In genomic region chr1:221723018-221723917, GRCh38 we compare ENCODE assay signal across 1 cellular context.
TF ChIP-seq lines count a peak whose summit lies in the region.

No MANE protein-coding gene starts in this region.

TF ChIP-seq in K562, 482 proteins besides CTCF, POLR2A, EP300 and RAD21 (continued from another document and continues in another):
- TF ChIP-seq, protein P1, sequence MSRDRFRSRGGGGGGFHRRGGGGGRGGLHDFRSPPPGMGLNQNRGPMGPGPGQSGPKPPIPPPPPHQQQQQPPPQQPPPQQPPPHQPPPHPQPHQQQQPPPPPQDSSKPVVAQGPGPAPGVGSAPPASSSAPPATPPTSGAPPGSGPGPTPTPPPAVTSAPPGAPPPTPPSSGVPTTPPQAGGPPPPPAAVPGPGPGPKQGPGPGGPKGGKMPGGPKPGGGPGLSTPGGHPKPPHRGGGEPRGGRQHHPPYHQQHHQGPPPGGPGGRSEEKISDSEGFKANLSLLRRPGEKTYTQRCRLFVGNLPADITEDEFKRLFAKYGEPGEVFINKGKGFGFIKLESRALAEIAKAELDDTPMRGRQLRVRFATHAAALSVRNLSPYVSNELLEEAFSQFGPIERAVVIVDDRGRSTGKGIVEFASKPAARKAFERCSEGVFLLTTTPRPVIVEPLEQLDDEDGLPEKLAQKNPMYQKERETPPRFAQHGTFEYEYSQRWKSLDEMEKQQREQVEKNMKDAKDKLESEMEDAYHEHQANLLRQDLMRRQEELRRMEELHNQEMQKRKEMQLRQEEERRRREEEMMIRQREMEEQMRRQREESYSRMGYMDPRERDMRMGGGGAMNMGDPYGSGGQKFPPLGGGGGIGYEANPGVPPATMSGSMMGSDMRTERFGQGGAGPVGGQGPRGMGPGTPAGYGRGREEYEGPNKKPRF (IDR thresholded peaks at IDR 0.05; ENCODE audit: low read depth, low read length) = no peak
- no peak for TF ChIP-seq ZBTB43 (CRISPR knock-in tag; IDR thresholded peaks at IDR 0.05)
- TF ChIP-seq SIN3B (IDR thresholded peaks at IDR 0.05; ENCODE audit: low read depth) = no peak
- peak; percentile 86 for TF ChIP-seq MEF2A (IDR thresholded peaks at IDR 0.05; ENCODE audit: control insufficient read depth, low read depth, low read length)
- no peak for TF ChIP-seq ESRRB (CRISPR knock-in tag; IDR thresholded peaks at IDR 0.05; ENCODE audit: borderline replicate concordance)
- TF ChIP-seq NCOR1 (IDR thresholded peaks at IDR 0.05) = no peak; the same call in 1 of the 2 replicates
- peak; percentile 64 for TF ChIP-seq CEBPB (tag; IDR thresholded peaks at IDR 0.05)
- no peak for TF ChIP-seq CGGBP1 (CRISPR knock-in tag; IDR thresholded peaks at IDR 0.05)
- TF ChIP-seq ZNF583 (CRISPR knock-in tag; IDR thresholded peaks at IDR 0.05) = no peak
- TF ChIP-seq ETV6 (IDR thresholded peaks at IDR 0.05; ENCODE audit: borderline replicate concordance in 1 of 2, low read depth in 2 of 2, low read length in 1 of 2) = no peak
- TF ChIP-seq ETV6 (CRISPR knock-in tag; IDR thresholded peaks at IDR 0.05; ENCODE audit: borderline replicate concordance) = no peak
- peak; percentile 44; the same call in 1 of the 2 replicates for TF ChIP-seq ILK (tag; IDR thresholded peaks at IDR 0.05; ENCODE audit: borderline replicate concordance, low read depth)
- no peak for TF ChIP-seq NCOA6 (IDR thresholded peaks at IDR 0.05)
- TF ChIP-seq JUN (IDR thresholded peaks at IDR 0.05; ENCODE audit: borderline replicate concordance, low read depth, low read length) = peak; percentile 76; the same call in 1 of the 2 replicates
- peak; percentile 78; the same call in 1 of the 2 replicates for TF ChIP-seq JUN (CRISPR knock-in tag; IDR thresholded peaks at IDR 0.05; ENCODE audit: borderline replicate concordance)
- no peak for TF ChIP-seq NRF1 (conservative IDR thresholded peaks at IDR 0.05 in 1 of 2, IDR thresholded peaks at IDR 0.05 in 1 of 2)
- no peak for TF ChIP-seq HDAC6 (IDR thresholded peaks at IDR 0.05; ENCODE audit: low read depth, low read length)
- TF ChIP-seq SIX5 (IDR thresholded peaks at IDR 0.05; ENCODE audit: borderline replicate concordance in 1 of 2, insufficient read depth in 1 of 2, low read depth in 1 of 2, low read length in 2 of 2) = no peak
- no peak for TF ChIP-seq TSC22D4 (tag; IDR thresholded peaks at IDR 0.05)
- no peak for TF ChIP-seq ZBTB7A (IDR thresholded peaks at IDR 0.05; ENCODE audit: borderline replicate concordance, control insufficient read depth, low read depth, low read length)
- no peak for TF ChIP-seq NBN (IDR thresholded peaks at IDR 0.05; ENCODE audit: low read depth)
- TF ChIP-seq, protein P2, sequence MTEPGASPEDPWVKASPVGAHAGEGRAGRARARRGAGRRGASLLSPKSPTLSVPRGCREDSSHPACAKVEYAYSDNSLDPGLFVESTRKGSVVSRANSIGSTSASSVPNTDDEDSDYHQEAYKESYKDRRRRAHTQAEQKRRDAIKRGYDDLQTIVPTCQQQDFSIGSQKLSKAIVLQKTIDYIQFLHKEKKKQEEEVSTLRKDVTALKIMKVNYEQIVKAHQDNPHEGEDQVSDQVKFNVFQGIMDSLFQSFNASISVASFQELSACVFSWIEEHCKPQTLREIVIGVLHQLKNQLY (CRISPR knock-in tag; conservative IDR thresholded peaks at IDR 0.05) = no peak
- TF ChIP-seq IFI16 (CRISPR knock-in tag; IDR thresholded peaks at IDR 0.05) = no peak
- no peak for TF ChIP-seq ZNF280A (IDR thresholded peaks at IDR 0.05; ENCODE audit: low read depth, partially characterized antibody)
- no peak for TF ChIP-seq SP2 (IDR thresholded peaks at IDR 0.05; ENCODE audit: extremely low read depth, low read depth, low read length, poor library complexity, severe bottlenecking)
- TF ChIP-seq LARP7 (IDR thresholded peaks at IDR 0.05) = no peak
- TF ChIP-seq ZNF217 (CRISPR knock-in tag; IDR thresholded peaks at IDR 0.05) = no peak
- TF ChIP-seq SMAD2 (IDR thresholded peaks at IDR 0.05; ENCODE audit: low read depth, low read length) = no peak
- no peak for TF ChIP-seq GABPB1 (CRISPR knock-in tag; IDR thresholded peaks at IDR 0.05)
- TF ChIP-seq SLC30A9 (CRISPR knock-in tag; IDR thresholded peaks at IDR 0.05) = no peak
- no peak for TF ChIP-seq TRIM28 (IDR thresholded peaks at IDR 0.05)
- no peak for TF ChIP-seq RBM39 (optimal IDR thresholded peaks at IDR 0.05; ENCODE audit: low read depth, low read length)
- TF ChIP-seq TBL1XR1 (IDR thresholded peaks at IDR 0.05; ENCODE audit: low read length in 2 of 2) = peak in 1 of 2 experiments; percentile 19; a peak in 1 of 4 replicates
- TF ChIP-seq, protein P3, sequence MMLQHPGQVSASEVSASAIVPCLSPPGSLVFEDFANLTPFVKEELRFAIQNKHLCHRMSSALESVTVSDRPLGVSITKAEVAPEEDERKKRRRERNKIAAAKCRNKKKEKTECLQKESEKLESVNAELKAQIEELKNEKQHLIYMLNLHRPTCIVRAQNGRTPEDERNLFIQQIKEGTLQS (IDR thresholded peaks at IDR 0.05) = peak; percentile 82
- TF ChIP-seq, protein P3 (CRISPR knock-in tag; conservative IDR thresholded peaks at IDR 0.05) = 0 out of 2 replicates have a peak, but pooled peaks have one; percentile 24
- TF ChIP-seq NFE2L1 (tag; IDR thresholded peaks at IDR 0.05; ENCODE audit: borderline replicate concordance, low read depth) = no peak
- TF ChIP-seq EP400 (IDR thresholded peaks at IDR 0.05) = no peak; the same call in 1 of the 2 replicates
- TF ChIP-seq THAP12 (CRISPR knock-in tag; IDR thresholded peaks at IDR 0.05) = no peak
- peak; percentile 75 for TF ChIP-seq SMAD4 (CRISPR knock-in tag; conservative IDR thresholded peaks at IDR 0.05)
- TF ChIP-seq, protein P4, sequence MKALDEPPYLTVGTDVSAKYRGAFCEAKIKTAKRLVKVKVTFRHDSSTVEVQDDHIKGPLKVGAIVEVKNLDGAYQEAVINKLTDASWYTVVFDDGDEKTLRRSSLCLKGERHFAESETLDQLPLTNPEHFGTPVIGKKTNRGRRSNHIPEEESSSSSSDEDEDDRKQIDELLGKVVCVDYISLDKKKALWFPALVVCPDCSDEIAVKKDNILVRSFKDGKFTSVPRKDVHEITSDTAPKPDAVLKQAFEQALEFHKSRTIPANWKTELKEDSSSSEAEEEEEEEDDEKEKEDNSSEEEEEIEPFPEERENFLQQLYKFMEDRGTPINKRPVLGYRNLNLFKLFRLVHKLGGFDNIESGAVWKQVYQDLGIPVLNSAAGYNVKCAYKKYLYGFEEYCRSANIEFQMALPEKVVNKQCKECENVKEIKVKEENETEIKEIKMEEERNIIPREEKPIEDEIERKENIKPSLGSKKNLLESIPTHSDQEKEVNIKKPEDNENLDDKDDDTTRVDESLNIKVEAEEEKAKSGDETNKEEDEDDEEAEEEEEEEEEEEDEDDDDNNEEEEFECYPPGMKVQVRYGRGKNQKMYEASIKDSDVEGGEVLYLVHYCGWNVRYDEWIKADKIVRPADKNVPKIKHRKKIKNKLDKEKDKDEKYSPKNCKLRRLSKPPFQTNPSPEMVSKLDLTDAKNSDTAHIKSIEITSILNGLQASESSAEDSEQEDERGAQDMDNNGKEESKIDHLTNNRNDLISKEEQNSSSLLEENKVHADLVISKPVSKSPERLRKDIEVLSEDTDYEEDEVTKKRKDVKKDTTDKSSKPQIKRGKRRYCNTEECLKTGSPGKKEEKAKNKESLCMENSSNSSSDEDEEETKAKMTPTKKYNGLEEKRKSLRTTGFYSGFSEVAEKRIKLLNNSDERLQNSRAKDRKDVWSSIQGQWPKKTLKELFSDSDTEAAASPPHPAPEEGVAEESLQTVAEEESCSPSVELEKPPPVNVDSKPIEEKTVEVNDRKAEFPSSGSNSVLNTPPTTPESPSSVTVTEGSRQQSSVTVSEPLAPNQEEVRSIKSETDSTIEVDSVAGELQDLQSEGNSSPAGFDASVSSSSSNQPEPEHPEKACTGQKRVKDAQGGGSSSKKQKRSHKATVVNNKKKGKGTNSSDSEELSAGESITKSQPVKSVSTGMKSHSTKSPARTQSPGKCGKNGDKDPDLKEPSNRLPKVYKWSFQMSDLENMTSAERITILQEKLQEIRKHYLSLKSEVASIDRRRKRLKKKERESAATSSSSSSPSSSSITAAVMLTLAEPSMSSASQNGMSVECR (CRISPR knock-in tag; IDR thresholded peaks at IDR 0.05) = 0 out of 2 replicates have a peak, but pooled peaks have one; percentile 22
- TF ChIP-seq, protein P5, sequence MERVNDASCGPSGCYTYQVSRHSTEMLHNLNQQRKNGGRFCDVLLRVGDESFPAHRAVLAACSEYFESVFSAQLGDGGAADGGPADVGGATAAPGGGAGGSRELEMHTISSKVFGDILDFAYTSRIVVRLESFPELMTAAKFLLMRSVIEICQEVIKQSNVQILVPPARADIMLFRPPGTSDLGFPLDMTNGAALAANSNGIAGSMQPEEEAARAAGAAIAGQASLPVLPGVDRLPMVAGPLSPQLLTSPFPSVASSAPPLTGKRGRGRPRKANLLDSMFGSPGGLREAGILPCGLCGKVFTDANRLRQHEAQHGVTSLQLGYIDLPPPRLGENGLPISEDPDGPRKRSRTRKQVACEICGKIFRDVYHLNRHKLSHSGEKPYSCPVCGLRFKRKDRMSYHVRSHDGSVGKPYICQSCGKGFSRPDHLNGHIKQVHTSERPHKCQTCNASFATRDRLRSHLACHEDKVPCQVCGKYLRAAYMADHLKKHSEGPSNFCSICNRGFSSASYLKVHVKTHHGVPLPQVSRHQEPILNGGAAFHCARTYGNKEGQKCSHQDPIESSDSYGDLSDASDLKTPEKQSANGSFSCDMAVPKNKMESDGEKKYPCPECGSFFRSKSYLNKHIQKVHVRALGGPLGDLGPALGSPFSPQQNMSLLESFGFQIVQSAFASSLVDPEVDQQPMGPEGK (CRISPR knock-in tag; IDR thresholded peaks at IDR 0.05; ENCODE audit: borderline replicate concordance) = no peak
- no peak for TF ChIP-seq NONO (IDR thresholded peaks at IDR 0.05; ENCODE audit: low read depth in 2 of 2, low read length in 1 of 2)
- no peak for TF ChIP-seq E2F3 (CRISPR knock-in tag; IDR thresholded peaks at IDR 0.05)
- TF ChIP-seq ZNF274 (IDR thresholded peaks at IDR 0.05; ENCODE audit: borderline replicate concordance, low read depth, low read length) = no peak
- TF ChIP-seq, protein P6, sequence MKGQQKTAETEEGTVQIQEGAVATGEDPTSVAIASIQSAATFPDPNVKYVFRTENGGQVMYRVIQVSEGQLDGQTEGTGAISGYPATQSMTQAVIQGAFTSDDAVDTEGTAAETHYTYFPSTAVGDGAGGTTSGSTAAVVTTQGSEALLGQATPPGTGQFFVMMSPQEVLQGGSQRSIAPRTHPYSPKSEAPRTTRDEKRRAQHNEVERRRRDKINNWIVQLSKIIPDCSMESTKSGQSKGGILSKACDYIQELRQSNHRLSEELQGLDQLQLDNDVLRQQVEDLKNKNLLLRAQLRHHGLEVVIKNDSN (CRISPR knock-in tag; IDR thresholded peaks at IDR 0.05) = no peak
- no peak for TF ChIP-seq EWSR1 (IDR thresholded peaks at IDR 0.05; ENCODE audit: borderline replicate concordance, low read depth, partially characterized antibody)
- TF ChIP-seq PPARD (CRISPR knock-in tag; IDR thresholded peaks at IDR 0.05) = no peak
- no peak for TF ChIP-seq ZNF764 (CRISPR knock-in tag; IDR thresholded peaks at IDR 0.05; ENCODE audit: low read depth)
- TF ChIP-seq ARNT (IDR thresholded peaks at IDR 0.05) = peak in 1 of 2 experiments; percentile 23; a peak in 1 of 4 replicates
- TF ChIP-seq FUS (optimal IDR thresholded peaks at IDR 0.05; ENCODE audit: low read depth, low read length) = no peak
